ENCODE assay signal across 15 cellular contexts in the genomic region with DNA sequence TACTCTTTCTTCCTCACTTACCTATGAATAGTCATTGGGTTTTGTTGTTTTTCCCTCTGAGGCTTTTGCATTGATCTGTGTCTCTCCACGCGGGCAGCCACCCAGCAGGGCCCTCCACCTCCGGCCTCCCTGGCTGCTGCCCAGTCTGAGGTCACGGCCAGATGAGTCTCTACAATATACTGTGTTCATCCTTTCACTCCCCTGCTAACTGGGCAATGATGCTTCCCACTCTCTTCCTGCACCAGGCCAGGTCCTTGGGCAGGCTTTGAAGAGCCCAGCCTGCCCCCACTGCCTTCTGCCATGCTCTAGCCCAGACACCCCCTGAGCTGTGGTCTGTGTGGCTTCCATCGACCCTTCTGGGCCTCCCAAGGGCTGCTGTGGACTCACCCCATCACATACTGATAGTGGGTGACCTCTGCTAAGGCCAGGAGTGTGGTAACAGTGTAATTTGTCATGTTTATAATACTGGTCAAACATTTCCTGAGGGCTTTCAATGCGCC. TPM values are rescaled to one million over a fixed set of nuclear protein-coding genes. Genes with fewer than 3 reads are reported as not detected.
A peak's percentile ranks its signal among the peaks of the same experiment; 100 is the strongest.
DNase-seq lines count a peak whose midpoint lies in the region; ATAC-seq, FAIRE-seq and TF ChIP-seq lines count a peak whose summit lies in the region.
"Had no signal": no experiment of that assay in that cellular context is flagged by ENCODE, and none has a peak within 500 bp of the region (broad histone marks: within the 10 kb centered on the region; RNA-seq: fewer than 3 reads in every experiment).

No MANE protein-coding gene starts in this region.

- no peaks in the 10 kb centered on the region for H3K36me3 ChIP-seq in esophagus squamous epithelium
- H3K36me3 ChIP-seq in PC-9 (ENCODE audit: low read depth), result 0 out of 2 replicates have a peak, but pooled peaks cover 9% of the 10 kb centered on the region

- H3K27ac ChIP-seq in esophagus squamous epithelium (peak overlapping the region in 3 of 4 donors; percentile 45 to 83 (median 70)), PC-9 (no peak overlapping the region)

- H3K9me3 Mint-ChIP-seq in nephron progenitor cell, result no peaks in the 10 kb centered on the region
- H3K9me3 Mint-ChIP-seq: activated naive CD4-positive, alpha-beta T cell treated with anti-CD3 and anti-CD28 coated beads, Interleukin-2, amount 10 ng/mL, durations not matched to agents 7 days and 5 days; dendritic cell treated with granulocyte-macrophage colony-stimulating factor and Interleukin-4, amounts not matched to agents 40 ng/mL and 50 ng/mL, for 4 days had no signal

- H3K9me3 ChIP-seq in esophagus squamous epithelium, result no peaks in the 10 kb centered on the region
- H3K9me3 ChIP-seq in PC-9 (ENCODE audit: insufficient read depth, low read depth), result no peaks in the 10 kb centered on the region

- peaks cover 83% of the 10 kb centered on the region for H3K4me1 Mint-ChIP-seq in nephron progenitor cell

- peaks cover 83% of the 10 kb centered on the region for H3K79me2 ChIP-seq in PC-9 (ENCODE audit: low read depth)

- peak; percentile 82 for FAIRE-seq in RCC 7860 (lab: Jason Lieb, UNC)

- POLR2A ChIA-PET in PC-9 (lab: Charles Lee; ENCODE audit: unreplicated experiment), result no interaction called here

- H3K4me3 ChIP-seq in esophagus squamous epithelium, result no peak overlapping the region
- no peak overlapping the region for H3K4me3 ChIP-seq in PC-9
- H3K4me3 ChIP-seq: SK-N-MC had no signal

- no TSS peak for BruUV-seq in PC-9 (replicated peaks; lab: Mats Ljungman, UMichigan)

- no peaks in the 10 kb centered on the region for H3K36me3 Mint-ChIP-seq in nephron progenitor cell (ENCODE audit: low read depth)
- H3K36me3 Mint-ChIP-seq: activated naive CD4-positive, alpha-beta T cell treated with anti-CD3 and anti-CD28 coated beads, Interleukin-2, amount 10 ng/mL, durations not matched to agents 7 days and 5 days had no signal

- DNase-seq in ELR (ENCODE audit: low read depth), result peak; percentile 44
- peak; percentile 71 for DNase-seq in RCC 7860 (ENCODE audit: low spot score)
- no peak for DNase-seq in esophagus squamous epithelium (lab: John Stamatoyannopoulos, UW)
- no peak for DNase-seq in nephron progenitor cell
- DNase-seq in pons (ENCODE audit: low spot score), result no peak
- no peak for DNase-seq in PC-9
- DNase-seq in activated naive CD4-positive, alpha-beta T cell treated with Interleukin-2 at 50 U/mL for 16 hours, result no peak
- DNase-seq: activated CD4-positive, alpha-beta T cell treated with anti-CD3 and anti-CD28 coated beads, Interleukin-2, amount 50 U/mL, for 48 hours; activated naive CD4-positive, alpha-beta T cell treated with anti-CD3 and anti-CD28 coated beads, Interleukin-2, amount 10 ng/mL, durations not matched to agents 7 days and 5 days; CD4-positive, CD25-positive, alpha-beta regulatory T cell; NCI-H510A had no signal

- no peaks in the 10 kb centered on the region for H3K27me3 ChIP-seq in esophagus squamous epithelium
- no peaks in the 10 kb centered on the region for H3K27me3 ChIP-seq in PC-9 (ENCODE audit: insufficient read depth, low read depth)

- no peak overlapping the region for H3K4me2 ChIP-seq in PC-9

- H3K27ac Mint-ChIP-seq in nephron progenitor cell, result peak overlapping the region; percentile 52
- H3K27ac Mint-ChIP-seq: activated naive CD4-positive, alpha-beta T cell treated with anti-CD3 and anti-CD28 coated beads, Interleukin-2, amount 10 ng/mL, durations not matched to agents 7 days and 5 days; dendritic cell treated with granulocyte-macrophage colony-stimulating factor and Interleukin-4, amounts not matched to agents 40 ng/mL and 50 ng/mL, for 4 days had no signal

- CTCF ChIA-PET in PC-9 (lab: Charles Lee), result no interaction called here

- no peak overlapping the region for H2AFZ ChIP-seq in PC-9

- no peak for TF ChIP-seq POLR2A in esophagus squamous epithelium (IDR thresholded peaks at IDR 0.05)

- intact Hi-C loops in esophagus squamous epithelium (cut with DNase I) (no loop called here), PC-9 (cut with micrococcal nuclease; ENCODE audit: unreplicated experiment) (no loop called here)

- H3K9me2 ChIP-seq in PC-9 (ENCODE audit: insufficient read depth), result no peaks in the 10 kb centered on the region

- H3K4me3 Mint-ChIP-seq in nephron progenitor cell, result no peak overlapping the region
- H3K4me3 Mint-ChIP-seq: activated naive CD4-positive, alpha-beta T cell treated with anti-CD3 and anti-CD28 coated beads, Interleukin-2, amount 10 ng/mL, durations not matched to agents 7 days and 5 days; CD4-positive, CD25-positive, alpha-beta regulatory T cell; dendritic cell treated with granulocyte-macrophage colony-stimulating factor and Interleukin-4, amounts not matched to agents 40 ng/mL and 50 ng/mL, for 4 days had no signal

- no peak for TF ChIP-seq CTCF in esophagus squamous epithelium (IDR thresholded peaks at IDR 0.05)
- no peak for TF ChIP-seq CTCF in nephron progenitor cell (IDR thresholded peaks at IDR 0.05)
- TF ChIP-seq CTCF in PC-9 (conservative IDR thresholded peaks at IDR 0.05), result no peak

- WGBS in esophagus squamous epithelium, 2 donors, result 59 to 61% methylated on average over 5 of the region's 6 CpGs

- peaks cover 29% of the 10 kb centered on the region for H4K20me1 ChIP-seq in PC-9 (ENCODE audit: insufficient read depth)

- H3K27me3 Mint-ChIP-seq in nephron progenitor cell (ENCODE audit: low read depth, poor library complexity), result peaks cover 7% of the 10 kb centered on the region
- H3K27me3 Mint-ChIP-seq: activated naive CD4-positive, alpha-beta T cell treated with anti-CD3 and anti-CD28 coated beads, Interleukin-2, amount 10 ng/mL, durations not matched to agents 7 days and 5 days; CD4-positive, CD25-positive, alpha-beta regulatory T cell; dendritic cell treated with granulocyte-macrophage colony-stimulating factor and Interleukin-4, amounts not matched to agents 40 ng/mL and 50 ng/mL, for 4 days had no signal

- no peaks in the 10 kb centered on the region for H3F3A ChIP-seq in PC-9 (ENCODE audit: insufficient read depth, low read depth)

- H3K4me1 ChIP-seq in esophagus squamous epithelium (peaks cover 28 to 73% (median 62%) of the 10 kb centered on the region in 3 donors), PC-9 (replicated peaks; ENCODE audit: insufficient read depth) (peaks cover 3% of the 10 kb centered on the region)

- ATAC-seq in HG03159 (IDR thresholded peaks at IDR 0.05; ENCODE audit: unreplicated experiment), result no peak

RNA-seq across cellular contexts. Expression of a gene that starts 18.0 kb away (rescaled TPM):
- total RNA-seq in esophagus squamous epithelium (10 to 100 TPM in 3 of 4 donors, 1 to 10 TPM in 1; 3.9 to 13.0 (median 12.0) TPM), PC-9 (2021) (31.7 and 32.1 TPM in 2 replicates)

RNA-seq across cellular contexts. Expression of a gene that starts 57.2 kb away (rescaled TPM):
- total RNA-seq in esophagus squamous epithelium, result under 1 TPM in 3 of 4 donors, not detected in 1; 0.13 to 0.21 (median 0.19) TPM
- not detected in 2 replicates for total RNA-seq in PC-9 (2021)
- total RNA-seq: CD4-positive, CD25-positive, alpha-beta regulatory T cell; glomerular endothelial cell had no signal

Comparison
In these comparisons a context has a peak if more than half of its experiments do, and no peak if none do; other contexts are left out.
1. DNase-seq: peak in ELR (single experiment) and RCC 7860 (single experiment); none in esophagus squamous epithelium (single experiment), nephron progenitor cell (single experiment), pons (single experiment), PC-9 (0 of 2) and activated naive CD4-positive, alpha-beta T cell treated with Interleukin-2 at 50 U/mL for 16 hours (single experiment).